Comparison of ENCODE assay signal across 2 cellular contexts in the genomic region with DNA sequence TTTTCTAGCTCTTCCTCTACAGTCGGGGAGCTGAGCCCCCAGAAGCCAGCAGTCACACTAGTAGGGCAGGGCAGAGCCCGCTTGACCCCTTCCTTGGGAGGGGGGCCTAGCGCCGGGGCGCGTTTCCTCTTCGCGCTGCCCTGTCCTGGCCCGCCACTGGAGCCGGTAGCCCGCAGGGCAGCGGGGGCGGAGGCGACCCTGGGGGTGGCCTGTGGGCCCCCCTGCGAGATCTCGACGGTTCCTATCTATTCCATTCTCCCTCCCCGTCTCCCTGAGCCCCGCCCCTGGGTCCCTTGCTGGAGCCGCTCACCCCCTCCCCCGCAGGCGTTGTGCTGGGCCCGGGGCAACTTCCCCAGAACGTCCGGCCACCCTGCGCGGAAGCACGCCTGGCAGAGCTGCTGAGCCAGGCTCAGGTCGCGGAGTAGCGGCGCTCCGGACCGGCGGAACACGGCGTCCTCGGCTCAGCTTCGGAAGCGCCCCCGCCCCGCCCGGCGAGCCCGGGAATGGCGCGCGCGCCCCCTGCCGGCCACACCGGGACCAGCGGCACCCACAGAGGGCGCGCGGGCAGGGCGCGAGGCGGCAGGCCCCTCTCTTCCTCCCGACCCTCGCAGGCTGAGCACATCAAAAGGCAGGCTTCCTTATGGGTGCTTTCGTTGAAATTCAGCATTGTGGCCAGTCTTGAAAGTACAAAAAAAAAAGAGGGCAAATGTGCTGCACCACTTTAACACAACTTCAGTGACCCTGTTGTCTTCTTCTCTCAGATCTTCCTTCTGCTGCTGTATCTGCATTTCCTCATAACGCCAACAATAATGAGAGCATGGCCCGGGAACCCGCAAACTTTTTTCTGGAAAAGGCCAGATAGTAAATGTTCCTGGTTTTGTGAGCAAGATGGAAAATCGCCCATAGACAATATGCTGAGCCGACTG.
TF ChIP-seq lines count a peak whose summit lies in the region.

No MANE protein-coding gene starts in this region.

TF ChIP-seq in HEK293, 187 proteins besides CTCF, POLR2A, EP300 and RAD21 (continued from another document and continues in another):
- TF ChIP-seq, protein P1, sequence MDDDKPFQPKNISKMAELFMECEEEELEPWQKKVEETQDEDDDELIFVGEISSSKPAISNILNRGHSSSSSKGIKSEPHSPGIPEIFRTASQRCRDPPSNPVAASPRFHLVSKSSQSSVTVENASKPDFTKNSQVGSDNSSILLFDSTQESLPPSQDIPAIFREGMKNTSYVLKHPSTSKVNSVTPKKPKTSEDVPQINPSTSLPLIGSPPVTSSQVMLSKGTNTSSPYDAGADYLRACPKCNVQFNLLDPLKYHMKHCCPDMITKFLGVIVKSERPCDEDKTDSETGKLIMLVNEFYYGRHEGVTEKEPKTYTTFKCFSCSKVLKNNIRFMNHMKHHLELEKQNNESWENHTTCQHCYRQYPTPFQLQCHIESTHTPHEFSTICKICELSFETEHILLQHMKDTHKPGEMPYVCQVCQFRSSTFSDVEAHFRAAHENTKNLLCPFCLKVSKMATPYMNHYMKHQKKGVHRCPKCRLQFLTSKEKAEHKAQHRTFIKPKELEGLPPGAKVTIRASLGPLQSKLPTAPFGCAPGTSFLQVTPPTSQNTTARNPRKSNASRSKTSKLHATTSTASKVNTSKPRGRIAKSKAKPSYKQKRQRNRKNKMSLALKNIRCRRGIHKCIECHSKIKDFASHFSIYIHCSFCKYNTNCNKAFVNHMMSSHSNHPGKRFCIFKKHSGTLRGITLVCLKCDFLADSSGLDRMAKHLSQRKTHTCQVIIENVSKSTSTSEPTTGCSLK (tag by site-specific recombination; IDR thresholded peaks at IDR 0.05): no peak
- TF ChIP-seq HOXC10 (CRISPR knock-in tag; IDR thresholded peaks at IDR 0.05) (no peak), GLI2 (tag by site-specific recombination; IDR thresholded peaks at IDR 0.05; ENCODE audit: borderline replicate concordance, low read depth) (no peak), ZFHX2 (tag by site-specific recombination; conservative IDR thresholded peaks at IDR 0.05) (peak; percentile 33), ZNF146 (tag by site-specific recombination; IDR thresholded peaks at IDR 0.05) (no peak), EGR2 (tag by site-specific recombination; IDR thresholded peaks at IDR 0.05; ENCODE audit: low read depth) (0 out of 2 replicates have a peak, but pooled peaks have one; percentile 26), ZNF621 (tag by site-specific recombination; IDR thresholded peaks at IDR 0.05) (no peak), ZNF37A (tag by site-specific recombination; IDR thresholded peaks at IDR 0.05) (no peak), ZNF132 (tag by site-specific recombination; IDR thresholded peaks at IDR 0.05; ENCODE audit: borderline replicate concordance) (no peak), ZNF184 (tag by site-specific recombination; IDR thresholded peaks at IDR 0.05) (no peak), ZNF514 (tag by site-specific recombination; IDR thresholded peaks at IDR 0.05) (no peak), ZNF433 (tag by site-specific recombination; IDR thresholded peaks at IDR 0.05; ENCODE audit: low read depth) (no peak), ZNF202 (tag by site-specific recombination; IDR thresholded peaks at IDR 0.05; ENCODE audit: borderline replicate concordance) (no peak), SP7 (tag by site-specific recombination; IDR thresholded peaks at IDR 0.05) (no peak), ZFP41 (tag by site-specific recombination; IDR thresholded peaks at IDR 0.05; ENCODE audit: borderline replicate concordance) (no peak), GLIS2 (tag by site-specific recombination; IDR thresholded peaks at IDR 0.05) (peak; percentile 82), ZIC2 (tag by site-specific recombination; IDR thresholded peaks at IDR 0.05) (peak; percentile 35; the same call in 1 of the 2 replicates)
- TF ChIP-seq, protein P2, sequence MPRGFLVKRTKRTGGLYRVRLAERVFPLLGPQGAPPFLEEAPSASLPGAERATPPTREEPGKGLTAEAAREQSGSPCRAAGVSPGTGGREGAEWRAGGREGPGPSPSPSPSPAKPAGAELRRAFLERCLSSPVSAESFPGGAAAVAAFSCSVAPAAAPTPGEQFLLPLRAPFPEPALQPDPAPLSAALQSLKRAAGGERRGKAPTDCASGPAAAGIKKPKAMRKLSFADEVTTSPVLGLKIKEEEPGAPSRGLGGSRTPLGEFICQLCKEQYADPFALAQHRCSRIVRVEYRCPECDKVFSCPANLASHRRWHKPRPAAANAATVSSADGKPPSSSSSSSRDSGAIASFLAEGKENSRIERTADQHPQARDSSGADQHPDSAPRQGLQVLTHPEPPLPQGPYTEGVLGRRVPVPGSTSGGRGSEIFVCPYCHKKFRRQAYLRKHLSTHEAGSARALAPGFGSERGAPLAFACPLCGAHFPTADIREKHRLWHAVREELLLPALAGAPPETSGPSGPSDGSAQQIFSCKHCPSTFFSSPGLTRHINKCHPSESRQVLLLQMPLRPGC (tag by site-specific recombination; IDR thresholded peaks at IDR 0.05): no peak
- TF ChIP-seq, protein P3, sequence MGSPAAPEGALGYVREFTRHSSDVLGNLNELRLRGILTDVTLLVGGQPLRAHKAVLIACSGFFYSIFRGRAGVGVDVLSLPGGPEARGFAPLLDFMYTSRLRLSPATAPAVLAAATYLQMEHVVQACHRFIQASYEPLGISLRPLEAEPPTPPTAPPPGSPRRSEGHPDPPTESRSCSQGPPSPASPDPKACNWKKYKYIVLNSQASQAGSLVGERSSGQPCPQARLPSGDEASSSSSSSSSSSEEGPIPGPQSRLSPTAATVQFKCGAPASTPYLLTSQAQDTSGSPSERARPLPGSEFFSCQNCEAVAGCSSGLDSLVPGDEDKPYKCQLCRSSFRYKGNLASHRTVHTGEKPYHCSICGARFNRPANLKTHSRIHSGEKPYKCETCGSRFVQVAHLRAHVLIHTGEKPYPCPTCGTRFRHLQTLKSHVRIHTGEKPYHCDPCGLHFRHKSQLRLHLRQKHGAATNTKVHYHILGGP (tag by site-specific recombination; IDR thresholded peaks at IDR 0.05): no peak
- TF ChIP-seq, protein P4, sequence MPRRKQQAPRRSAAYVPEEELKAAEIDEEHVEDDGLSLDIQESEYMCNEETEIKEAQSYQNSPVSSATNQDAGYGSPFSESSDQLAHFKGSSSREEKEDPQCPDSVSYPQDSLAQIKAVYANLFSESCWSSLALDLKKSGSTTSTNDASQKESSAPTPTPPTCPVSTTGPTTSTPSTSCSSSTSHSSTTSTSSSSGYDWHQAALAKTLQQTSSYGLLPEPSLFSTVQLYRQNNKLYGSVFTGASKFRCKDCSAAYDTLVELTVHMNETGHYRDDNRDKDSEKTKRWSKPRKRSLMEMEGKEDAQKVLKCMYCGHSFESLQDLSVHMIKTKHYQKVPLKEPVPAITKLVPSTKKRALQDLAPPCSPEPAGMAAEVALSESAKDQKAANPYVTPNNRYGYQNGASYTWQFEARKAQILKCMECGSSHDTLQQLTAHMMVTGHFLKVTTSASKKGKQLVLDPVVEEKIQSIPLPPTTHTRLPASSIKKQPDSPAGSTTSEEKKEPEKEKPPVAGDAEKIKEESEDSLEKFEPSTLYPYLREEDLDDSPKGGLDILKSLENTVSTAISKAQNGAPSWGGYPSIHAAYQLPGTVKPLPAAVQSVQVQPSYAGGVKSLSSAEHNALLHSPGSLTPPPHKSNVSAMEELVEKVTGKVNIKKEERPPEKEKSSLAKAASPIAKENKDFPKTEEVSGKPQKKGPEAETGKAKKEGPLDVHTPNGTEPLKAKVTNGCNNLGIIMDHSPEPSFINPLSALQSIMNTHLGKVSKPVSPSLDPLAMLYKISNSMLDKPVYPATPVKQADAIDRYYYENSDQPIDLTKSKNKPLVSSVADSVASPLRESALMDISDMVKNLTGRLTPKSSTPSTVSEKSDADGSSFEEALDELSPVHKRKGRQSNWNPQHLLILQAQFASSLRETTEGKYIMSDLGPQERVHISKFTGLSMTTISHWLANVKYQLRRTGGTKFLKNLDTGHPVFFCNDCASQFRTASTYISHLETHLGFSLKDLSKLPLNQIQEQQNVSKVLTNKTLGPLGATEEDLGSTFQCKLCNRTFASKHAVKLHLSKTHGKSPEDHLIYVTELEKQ (tag by site-specific recombination; IDR thresholded peaks at IDR 0.05; ENCODE audit: borderline replicate concordance): no peak

TF ChIP-seq in HepG2, 621 proteins besides CTCF, POLR2A, EP300 and RAD21 (continued from another document and continues in another):
- TF ChIP-seq, protein P5, sequence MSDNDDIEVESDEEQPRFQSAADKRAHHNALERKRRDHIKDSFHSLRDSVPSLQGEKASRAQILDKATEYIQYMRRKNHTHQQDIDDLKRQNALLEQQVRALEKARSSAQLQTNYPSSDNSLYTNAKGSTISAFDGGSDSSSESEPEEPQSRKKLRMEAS (IDR thresholded peaks at IDR 0.05): peak; percentile 57; the same call in 1 of the 2 replicates
- no peak for TF ChIP-seq HOXD1 (CRISPR knock-in tag; IDR thresholded peaks at IDR 0.05)
- TF ChIP-seq, protein P6, sequence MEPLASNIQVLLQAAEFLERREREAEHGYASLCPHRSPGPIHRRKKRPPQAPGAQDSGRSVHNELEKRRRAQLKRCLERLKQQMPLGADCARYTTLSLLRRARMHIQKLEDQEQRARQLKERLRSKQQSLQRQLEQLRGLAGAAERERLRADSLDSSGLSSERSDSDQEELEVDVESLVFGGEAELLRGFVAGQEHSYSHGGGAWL (CRISPR knock-in tag; IDR thresholded peaks at IDR 0.05): 0 out of 2 replicates have a peak, but pooled peaks have one; percentile 25
- TF ChIP-seq ZNF350 (CRISPR knock-in tag; IDR thresholded peaks at IDR 0.05; ENCODE audit: borderline replicate concordance, low read depth): 0 out of 2 replicates have a peak, but pooled peaks have one; percentile 33
- no peak for TF ChIP-seq SNAPC2 (CRISPR knock-in tag; IDR thresholded peaks at IDR 0.05)
- TF ChIP-seq SP2 (CRISPR knock-in tag; IDR thresholded peaks at IDR 0.05): 0 out of 2 replicates have a peak, but pooled peaks have one; percentile 6
- TF ChIP-seq MEF2D (CRISPR knock-in tag; IDR thresholded peaks at IDR 0.05): no peak
- TF ChIP-seq ZBTB7A (CRISPR knock-in tag; IDR thresholded peaks at IDR 0.05): no peak
- TF ChIP-seq, protein P7, sequence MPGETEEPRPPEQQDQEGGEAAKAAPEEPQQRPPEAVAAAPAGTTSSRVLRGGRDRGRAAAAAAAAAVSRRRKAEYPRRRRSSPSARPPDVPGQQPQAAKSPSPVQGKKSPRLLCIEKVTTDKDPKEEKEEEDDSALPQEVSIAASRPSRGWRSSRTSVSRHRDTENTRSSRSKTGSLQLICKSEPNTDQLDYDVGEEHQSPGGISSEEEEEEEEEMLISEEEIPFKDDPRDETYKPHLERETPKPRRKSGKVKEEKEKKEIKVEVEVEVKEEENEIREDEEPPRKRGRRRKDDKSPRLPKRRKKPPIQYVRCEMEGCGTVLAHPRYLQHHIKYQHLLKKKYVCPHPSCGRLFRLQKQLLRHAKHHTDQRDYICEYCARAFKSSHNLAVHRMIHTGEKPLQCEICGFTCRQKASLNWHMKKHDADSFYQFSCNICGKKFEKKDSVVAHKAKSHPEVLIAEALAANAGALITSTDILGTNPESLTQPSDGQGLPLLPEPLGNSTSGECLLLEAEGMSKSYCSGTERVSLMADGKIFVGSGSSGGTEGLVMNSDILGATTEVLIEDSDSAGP (CRISPR knock-in tag; IDR thresholded peaks at IDR 0.05; ENCODE audit: borderline replicate concordance): no peak
- TF ChIP-seq, protein P8, sequence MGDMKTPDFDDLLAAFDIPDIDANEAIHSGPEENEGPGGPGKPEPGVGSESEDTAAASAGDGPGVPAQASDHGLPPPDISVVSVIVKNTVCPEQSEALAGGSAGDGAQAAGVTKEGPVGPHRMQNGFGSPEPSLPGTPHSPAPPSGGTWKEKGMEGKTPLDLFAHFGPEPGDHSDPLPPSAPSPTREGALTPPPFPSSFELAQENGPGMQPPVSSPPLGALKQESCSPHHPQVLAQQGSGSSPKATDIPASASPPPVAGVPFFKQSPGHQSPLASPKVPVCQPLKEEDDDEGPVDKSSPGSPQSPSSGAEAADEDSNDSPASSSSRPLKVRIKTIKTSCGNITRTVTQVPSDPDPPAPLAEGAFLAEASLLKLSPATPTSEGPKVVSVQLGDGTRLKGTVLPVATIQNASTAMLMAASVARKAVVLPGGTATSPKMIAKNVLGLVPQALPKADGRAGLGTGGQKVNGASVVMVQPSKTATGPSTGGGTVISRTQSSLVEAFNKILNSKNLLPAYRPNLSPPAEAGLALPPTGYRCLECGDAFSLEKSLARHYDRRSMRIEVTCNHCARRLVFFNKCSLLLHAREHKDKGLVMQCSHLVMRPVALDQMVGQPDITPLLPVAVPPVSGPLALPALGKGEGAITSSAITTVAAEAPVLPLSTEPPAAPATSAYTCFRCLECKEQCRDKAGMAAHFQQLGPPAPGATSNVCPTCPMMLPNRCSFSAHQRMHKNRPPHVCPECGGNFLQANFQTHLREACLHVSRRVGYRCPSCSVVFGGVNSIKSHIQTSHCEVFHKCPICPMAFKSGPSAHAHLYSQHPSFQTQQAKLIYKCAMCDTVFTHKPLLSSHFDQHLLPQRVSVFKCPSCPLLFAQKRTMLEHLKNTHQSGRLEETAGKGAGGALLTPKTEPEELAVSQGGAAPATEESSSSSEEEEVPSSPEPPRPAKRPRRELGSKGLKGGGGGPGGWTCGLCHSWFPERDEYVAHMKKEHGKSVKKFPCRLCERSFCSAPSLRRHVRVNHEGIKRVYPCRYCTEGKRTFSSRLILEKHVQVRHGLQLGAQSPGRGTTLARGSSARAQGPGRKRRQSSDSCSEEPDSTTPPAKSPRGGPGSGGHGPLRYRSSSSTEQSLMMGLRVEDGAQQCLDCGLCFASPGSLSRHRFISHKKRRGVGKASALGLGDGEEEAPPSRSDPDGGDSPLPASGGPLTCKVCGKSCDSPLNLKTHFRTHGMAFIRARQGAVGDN (CRISPR knock-in tag; IDR thresholded peaks at IDR 0.05): peak; percentile 50
- no peak for TF ChIP-seq ZNF263 (CRISPR knock-in tag; IDR thresholded peaks at IDR 0.05)
- TF ChIP-seq, protein P9, sequence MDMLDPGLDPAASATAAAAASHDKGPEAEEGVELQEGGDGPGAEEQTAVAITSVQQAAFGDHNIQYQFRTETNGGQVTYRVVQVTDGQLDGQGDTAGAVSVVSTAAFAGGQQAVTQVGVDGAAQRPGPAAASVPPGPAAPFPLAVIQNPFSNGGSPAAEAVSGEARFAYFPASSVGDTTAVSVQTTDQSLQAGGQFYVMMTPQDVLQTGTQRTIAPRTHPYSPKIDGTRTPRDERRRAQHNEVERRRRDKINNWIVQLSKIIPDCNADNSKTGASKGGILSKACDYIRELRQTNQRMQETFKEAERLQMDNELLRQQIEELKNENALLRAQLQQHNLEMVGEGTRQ (IDR thresholded peaks at IDR 0.05; ENCODE audit: low read depth, low read length): no peak
- TF ChIP-seq, protein P9 (CRISPR knock-in tag; IDR thresholded peaks at IDR 0.05; ENCODE audit: borderline replicate concordance): no peak
- TF ChIP-seq NFYB (CRISPR knock-in tag; IDR thresholded peaks at IDR 0.05): no peak
- no peak for TF ChIP-seq MED8 (CRISPR knock-in tag; IDR thresholded peaks at IDR 0.05; ENCODE audit: insufficient replicate concordance)
- no peak for TF ChIP-seq ARNT (IDR thresholded peaks at IDR 0.05)
- peak; percentile 50 for TF ChIP-seq XRCC5 (optimal IDR thresholded peaks at IDR 0.05; ENCODE audit: low read length)
- TF ChIP-seq ZNF598 (CRISPR knock-in tag; IDR thresholded peaks at IDR 0.05; ENCODE audit: borderline replicate concordance): no peak
